ENCODE assay signal across 8 cellular contexts in the genomic region with DNA sequence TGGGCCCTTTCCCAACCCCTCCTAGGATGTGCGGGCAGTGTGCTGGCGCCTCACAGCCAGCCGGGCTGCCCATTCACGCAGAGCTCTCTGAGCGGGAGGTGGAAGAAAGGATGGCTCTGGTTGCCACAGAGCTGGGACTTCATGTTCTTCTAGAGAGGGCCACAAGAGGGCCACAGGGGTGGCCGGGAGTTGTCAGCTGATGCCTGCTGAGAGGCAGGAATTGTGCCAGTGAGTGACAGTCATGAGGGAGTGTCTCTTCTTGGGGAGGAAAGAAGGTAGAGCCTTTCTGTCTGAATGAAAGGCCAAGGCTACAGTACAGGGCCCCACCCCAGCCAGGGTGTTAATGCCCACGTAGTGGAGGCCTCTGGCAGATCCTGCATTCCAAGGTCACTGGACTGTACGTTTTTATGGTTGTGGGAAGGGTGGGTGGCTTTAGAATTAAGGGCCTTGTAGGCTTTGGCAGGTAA. TPM values are rescaled to one million over a fixed set of nuclear protein-coding genes. Genes with fewer than 3 reads are reported as not detected.
DNase-seq lines count a peak whose midpoint lies in the region; ATAC-seq, FAIRE-seq and TF ChIP-seq lines count a peak whose summit lies in the region.

No MANE protein-coding gene starts in this region.

- H3K36me3 ChIP-seq in Panc1 (ENCODE audit: control insufficient read depth, insufficient read depth, low read length) (no peaks in the 10 kb centered on the region; the same call in 1 of the 2 replicates), right lobe of liver (no peaks in the 10 kb centered on the region)

- ATAC-seq in Panc1 (peak; percentile 90), right lobe of liver (peak; percentile 90 to 96 (median 94)), HG02798 (IDR thresholded peaks at IDR 0.05; ENCODE audit: poor library complexity, unreplicated experiment) (no peak), HG03045 (IDR thresholded peaks at IDR 0.05; ENCODE audit: unreplicated experiment) (no peak)

- no peak for TF ChIP-seq POLR2A in right lobe of liver (IDR thresholded peaks at IDR 0.05)

- intact Hi-C loops in Panc1 (cut with micrococcal nuclease; ENCODE audit: unreplicated experiment) (no loop called here), right lobe of liver (cut with DNase I) (no loop called here)

- H3K27ac ChIP-seq in Panc1 (ENCODE audit: low read length) (peak overlapping the region; percentile 15; the same call in 1 of the 2 replicates), cingulate gyrus (ENCODE audit: low read depth, low read length) (peak overlapping the region; percentile 92), right lobe of liver (no peak overlapping the region)

- CTCF ChIA-PET in Panc1 (lab: Charles Lee): interaction anchor here (0.7 to 1.0 kb wide), 2 partner anchors 8 to 16 kb away, joined by 3 to 4 read pairs; no protein-coding TSS in a partner anchor

- no peak for FAIRE-seq in urothelium cell line (lab: Jason Lieb, UNC)

- in situ Hi-C loops in Panc1 (cut with HindIII; ENCODE audit: low pct_unique_long_range_greater_than_20kb, low sequenced_read_pairs): no loop called here

- POLR2A ChIA-PET in Panc1 (lab: Charles Lee): no interaction called here

- H3K27me3 ChIP-seq in Panc1 (ENCODE audit: control insufficient read depth, insufficient read depth, low read length) (no peaks in the 10 kb centered on the region), right lobe of liver (no peaks in the 10 kb centered on the region)

- no peak overlapping the region for H3K4me3 ChIP-seq in Jurkat, Clone E6-1 (ENCODE audit: low read length)
- H3K4me3 ChIP-seq in Panc1 (ENCODE audit: low read depth in 2 of 2, low read length in 2 of 2) (no peak overlapping the region), right lobe of liver (no peak overlapping the region)

- H3K9me3 ChIP-seq in Panc1 (ENCODE audit: control insufficient read depth, insufficient read depth, low read depth, low read length) (no peaks in the 10 kb centered on the region), right lobe of liver (no peaks in the 10 kb centered on the region)

- H3K4me1 ChIP-seq in Panc1 (ENCODE audit: control insufficient read depth, insufficient read depth, low read length) (peaks cover 6% of the 10 kb centered on the region; the same call in 1 of the 2 replicates), right lobe of liver (no peaks in the 10 kb centered on the region)

- WGBS in right lobe of liver (ENCODE audit: insufficient coverage, low coverage, low lambda C conversion rate, missing lambda C conversion rate): 27% methylated on average over 7 of the region's 8 CpGs

- TF ChIP-seq CTCF in Panc1 (IDR thresholded peaks at IDR 0.05): no peak
- TF ChIP-seq CTCF in right lobe of liver (IDR thresholded peaks at IDR 0.05): peak; percentile 48 to 60 (median 55)

- DNase-seq in ELR (ENCODE audit: low read depth) (peak; percentile 79), Panc1 (ENCODE audit: low read depth, low spot score) (no peak), right lobe of liver (peak; percentile 74 to 80 (median 80)), urothelium cell line (ENCODE audit: low spot score) (peak; percentile 75)
- DNase-seq in Jurkat, Clone E6-1 (ENCODE audit: low read depth, low spot score): peak; percentile 39

- no TSS peak for BruUV-seq in Panc1 (replicated peaks; lab: Mats Ljungman, UMichigan)

RNA-seq across cellular contexts. Expression of a gene that starts 8.3 kb away (rescaled TPM):
- polyA plus RNA-seq in Jurkat, Clone E6-1 (2012; ENCODE audit: insufficient read depth, insufficient read length): 8.2 TPM
- total RNA-seq in Panc1 (2021; ENCODE audit: unreplicated experiment): 30.1 TPM
- 31.9 TPM for polyA plus RNA-seq in Panc1 (2012; ENCODE audit: insufficient read length)
- total RNA-seq in right lobe of liver: 1 to 10 TPM; 2.4 to 6.5 (median 3.1) TPM

RNA-seq across cellular contexts. Expression of a gene that starts 15.7 kb away (rescaled TPM):
- polyA plus RNA-seq in Jurkat, Clone E6-1 (2012; ENCODE audit: insufficient read depth, insufficient read length): 7.6 TPM
- total RNA-seq in Panc1 (2021; ENCODE audit: unreplicated experiment) (22.5 TPM), right lobe of liver (1 to 10 TPM; 1.8 to 2.9 (median 2.5) TPM)
- 21.4 TPM for polyA plus RNA-seq in Panc1 (2012; ENCODE audit: insufficient read length)

RNA-seq across cellular contexts. Expression of a gene that starts 15.8 kb away (rescaled TPM):
- 225 TPM for polyA plus RNA-seq in Jurkat, Clone E6-1 (2012; ENCODE audit: insufficient read depth, insufficient read length)
- total RNA-seq in Panc1 (2021; ENCODE audit: unreplicated experiment) (156 TPM), right lobe of liver (10 to 100 TPM; 27.4 to 65.7 (median 35.3) TPM)
- polyA plus RNA-seq in Panc1 (2012; ENCODE audit: insufficient read length): 183 TPM

RNA-seq across cellular contexts. Expression of a gene that starts 31.3 kb away (rescaled TPM):
- polyA plus RNA-seq in Jurkat, Clone E6-1 (2012; ENCODE audit: insufficient read depth, insufficient read length): 198 TPM
- total RNA-seq in Panc1 (2021; ENCODE audit: unreplicated experiment) (798 TPM), right lobe of liver (100 to 1,000 TPM; 262 to 368 (median 291) TPM)
- polyA plus RNA-seq in Panc1 (2012; ENCODE audit: insufficient read length): 816 TPM

RNA-seq across cellular contexts. Expression of a gene that starts 32.3 kb away (rescaled TPM):
- polyA plus RNA-seq in Jurkat, Clone E6-1 (2012; ENCODE audit: insufficient read depth, insufficient read length): not detected
- total RNA-seq in Panc1 (2021; ENCODE audit: unreplicated experiment): not detected
- polyA plus RNA-seq in Panc1 (2012; ENCODE audit: insufficient read length): 0.17 TPM
- 10 to 100 TPM in 3 of 6 experiments, 1 to 10 TPM in 3; 8.2 to 12.1 (median 10.5) TPM for total RNA-seq in right lobe of liver

Comparison
In these comparisons a context has a peak if more than half of its experiments do, and no peak if none do; other contexts are left out.
1. ATAC-seq: peak in Panc1 (single experiment) and right lobe of liver (4 of 4); none in HG02798 (single experiment) and HG03045 (single experiment).
2. H3K27ac ChIP-seq: peak in Panc1 (single experiment) and cingulate gyrus (single experiment); none in right lobe of liver (0 of 3).